Comparison of ENCODE assay signal across 24 cellular contexts in the genomic region with DNA sequence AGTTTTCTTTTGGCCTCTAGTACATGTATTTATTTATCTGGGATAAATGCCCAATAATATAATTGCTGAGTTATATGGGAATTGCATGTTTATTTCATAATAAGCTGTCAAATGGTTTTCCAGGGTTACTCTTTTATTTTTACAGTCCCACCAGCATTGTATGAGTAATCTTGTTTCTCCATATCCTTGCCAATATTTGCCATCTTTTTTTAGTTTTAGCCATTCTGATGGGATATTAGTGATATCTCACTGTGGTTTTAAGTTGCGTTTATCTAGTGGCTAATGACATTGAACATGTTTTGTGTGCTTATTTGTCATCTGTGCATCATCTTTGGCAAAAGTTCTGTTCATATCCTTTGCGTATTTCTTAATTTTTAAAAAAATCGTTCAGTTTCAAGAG.
DNase-seq lines count a peak whose midpoint lies in the region; TF ChIP-seq lines count a peak whose summit lies in the region.
"Had no signal": no experiment of that assay in that cellular context is flagged by ENCODE, and none has a peak within 500 bp of the region (broad histone marks: within the 10 kb centered on the region; RNA-seq: fewer than 3 reads in every experiment).

No MANE protein-coding gene starts in this region.

- no peaks in the 10 kb centered on the region for H3K27me3 Mint-ChIP-seq in activated CD4-positive, alpha-beta memory T cell treated with anti-CD3 and anti-CD28 coated beads for 36 hours
- H3K27me3 Mint-ChIP-seq: activated CD8-positive, alpha-beta T cell treated with anti-CD3 and anti-CD28 coated beads for 36 hours; activated T-cell treated with anti-CD3 and anti-CD28 coated beads, Interleukin-2, amount 50 U/mL, for 24 hours; progenitor cell of endocrine pancreas had no signal

- CTCF ChIA-PET in activated CD4-positive, alpha-beta memory T cell treated with anti-CD3 and anti-CD28 coated beads for 36 hours (lab: Charles Lee): interaction anchor here (0.6 kb wide), 1 partner anchor 915 kb away, joined by 3 read pairs; no protein-coding TSS in a partner anchor

- TF ChIP-seq CTCF in foreskin fibroblast (IDR thresholded peaks at IDR 0.05; ENCODE audit: low read depth, low read length): no peak

- POLR2A ChIA-PET in activated CD4-positive, alpha-beta memory T cell treated with anti-CD3 and anti-CD28 coated beads for 36 hours (lab: Charles Lee): no interaction called here

- peaks cover 6% of the 10 kb centered on the region for H3K9me3 Mint-ChIP-seq in activated CD4-positive, alpha-beta memory T cell treated with anti-CD3 and anti-CD28 coated beads for 36 hours
- H3K9me3 Mint-ChIP-seq: activated CD8-positive, alpha-beta T cell treated with anti-CD3 and anti-CD28 coated beads for 36 hours; WTC11 had no signal

- peak; percentile 22 for DNase-seq in AG08395 (ENCODE audit: low spot score)
- peak; percentile 24 for DNase-seq in HS-27A (ENCODE audit: low read depth)
- DNase-seq in brain pericyte (ENCODE audit: low read depth, low spot score): peak; percentile 77
- DNase-seq in foreskin fibroblast: peak; percentile 64 to 73
- DNase-seq in stimulated activated CD4-positive, alpha-beta T cell treated with anti-CD3 and anti-CD28 coated beads, Interleukin-12 subunit alpha, Interleukin-12 subunit beta, amount 100 ng/mL, for 4 hours: no peak
- no peak for DNase-seq in activated CD4-positive, CD25-positive, alpha-beta regulatory T cell (lab: John Stamatoyannopoulos, UW)
- DNase-seq in activated CD4-positive, alpha-beta memory T cell treated with anti-CD3 and anti-CD28 coated beads for 36 hours: no peak
- no peak for DNase-seq in stimulated activated naive CD4-positive, alpha-beta T cell treated with Interleukin-2 at 50 U/mL for 16 hours (lab: John Stamatoyannopoulos, UW)
- DNase-seq: ACHN; activated CD8-positive, alpha-beta T cell treated with anti-CD3 and anti-CD28 coated beads for 36 hours; activated naive CD4-positive, alpha-beta T cell treated with anti-CD3 and anti-CD28 coated beads, Interleukin-2, amount 50 U/mL, for 16 hours; activated T-cell treated with anti-CD3 and anti-CD28 coated beads, Interleukin-2, amount 50 U/mL, for 24 hours; DND-41; effector CD8-positive, alpha-beta T cell; esophagus squamous epithelium; KG1; NCI-H1092 treated with DMSO at 0.1 percent for 48 hours; NCI-H2107; NCI-H526; SIG-M5; spleen had no signal

- no peak overlapping the region for H3K27ac Mint-ChIP-seq in activated CD4-positive, alpha-beta memory T cell treated with anti-CD3 and anti-CD28 coated beads for 36 hours
- H3K27ac Mint-ChIP-seq: activated CD8-positive, alpha-beta T cell treated with anti-CD3 and anti-CD28 coated beads for 36 hours; activated T-cell treated with anti-CD3 and anti-CD28 coated beads, Interleukin-2, amount 50 U/mL, for 24 hours; progenitor cell of endocrine pancreas; WTC11 had no signal

- intact Hi-C loops in activated CD4-positive, alpha-beta memory T cell treated with anti-CD3 and anti-CD28 coated beads for 36 hours (cut with micrococcal nuclease): no loop called here

- H3K36me3 Mint-ChIP-seq in activated CD4-positive, alpha-beta memory T cell treated with anti-CD3 and anti-CD28 coated beads for 36 hours: no peaks in the 10 kb centered on the region
- H3K36me3 Mint-ChIP-seq: WTC11 had no signal

- no peak overlapping the region for H3K4me3 Mint-ChIP-seq in activated CD4-positive, alpha-beta memory T cell treated with anti-CD3 and anti-CD28 coated beads for 36 hours
- H3K4me3 Mint-ChIP-seq: activated CD8-positive, alpha-beta T cell treated with anti-CD3 and anti-CD28 coated beads for 36 hours; activated T-cell treated with anti-CD3 and anti-CD28 coated beads, Interleukin-2, amount 50 U/mL, for 24 hours; WTC11 had no signal

- no peak overlapping the region for H3K4me3 ChIP-seq in foreskin fibroblast (ENCODE audit: low read depth in 1 of 2, low read length in 2 of 2)
- H3K4me3 ChIP-seq: breast epithelium, esophagus squamous epithelium, spleen had no signal

- H3K4me1 Mint-ChIP-seq in activated CD4-positive, alpha-beta memory T cell treated with anti-CD3 and anti-CD28 coated beads for 36 hours (ENCODE audit: low read depth): no peaks in the 10 kb centered on the region

Comparison
In these comparisons a context has a peak if more than half of its experiments do, and no peak if none do; other contexts are left out.
1. DNase-seq: peak in AG08395 (single experiment), HS-27A (single experiment), brain pericyte (single experiment) and foreskin fibroblast (2 of 2); none in stimulated activated CD4-positive, alpha-beta T cell treated with anti-CD3 and anti-CD28 coated beads, Interleukin-12 subunit alpha, Interleukin-12 subunit beta, amount 100 ng/mL, for 4 hours (single experiment), activated CD4-positive, CD25-positive, alpha-beta regulatory T cell (0 of 4), activated CD4-positive, alpha-beta memory T cell treated with anti-CD3 and anti-CD28 coated beads for 36 hours (single experiment) and stimulated activated naive CD4-positive, alpha-beta T cell treated with Interleukin-2 at 50 U/mL for 16 hours (single experiment).